8 cellular contexts compared by ENCODE assay signal in genomic region chr1:34985063-34985770, GRCh38.
DNase-seq lines count a peak whose midpoint lies in the region; ATAC-seq lines count a peak whose summit lies in the region.

Gene TMEM35B (minus strand): TSS chr1:34985347. CDS start chr1:34985305, 42 bp downstream.

- H3K36me3 Mint-ChIP-seq in memory B cell: peaks cover 9% of the 10 kb centered on the region

- no peaks in the 10 kb centered on the region for H3K27me3 Mint-ChIP-seq in memory B cell

- H3K27me3 ChIP-seq in effector memory CD4-positive, alpha-beta T cell (replicated peaks; ENCODE audit: control insufficient read depth, insufficient read depth, low read length, poor library complexity, severe bottlenecking): no peaks in the 10 kb centered on the region

- peak within 1 kb of the TSS; percentile 92 for H3K27ac Mint-ChIP-seq in memory B cell

- no peaks in the 10 kb centered on the region for H3K9me3 ChIP-seq in effector memory CD4-positive, alpha-beta T cell (ENCODE audit: control insufficient read depth, low read length)

- no peaks in the 10 kb centered on the region for H3K9me3 Mint-ChIP-seq in memory B cell

- H3K4me1 Mint-ChIP-seq in memory B cell: peaks cover 26% of the 10 kb centered on the region

- H3K4me3 Mint-ChIP-seq in memory B cell: peak within 1 kb of the TSS; percentile 96

- H3K4me1 ChIP-seq in effector memory CD4-positive, alpha-beta T cell (ENCODE audit: control insufficient read depth, insufficient read depth, low read length, poor library complexity, severe bottlenecking): peaks cover 18% of the 10 kb centered on the region

- H3K36me3 ChIP-seq in effector memory CD4-positive, alpha-beta T cell (ENCODE audit: control insufficient read depth, insufficient read depth, low read length): peaks cover 5% of the 10 kb centered on the region

- DNase-seq in NK-92 treated with Interleukin-12 subunit alpha and Interleukin-12 subunit beta, amount 100 ng/mL, for 24 hours (lab: John Stamatoyannopoulos, UW): peak; percentile 54
- DNase-seq in NK-92 (lab: John Stamatoyannopoulos, UW; ENCODE audit: unreplicated experiment) (no peak), NCI-H345 (lab: John Stamatoyannopoulos, UW) (peak; percentile 65), memory B cell (ENCODE audit: low spot score in 2 of 2) (peak; percentile 69 to 74)
- peak; percentile 92 for DNase-seq in activated CD8-positive, alpha-beta memory T cell treated with anti-CD3 and anti-CD28 coated beads for 24 hours
- peak; percentile 45 to 63 (median 61) for DNase-seq in effector memory CD4-positive, alpha-beta T cell
- DNase-seq in stimulated activated CD8-positive, alpha-beta memory T cell treated with anti-CD3 and anti-CD28 coated beads, Interleukin-12 subunit alpha, Interleukin-12 subunit beta, amount 100 ng/mL, for 1 hour (ENCODE audit: low read depth): peak; percentile 59

- peak within 1 kb of the TSS; percentile 93 for H3K4me3 ChIP-seq in effector memory CD4-positive, alpha-beta T cell (ENCODE audit: insufficient read depth, low read depth, low read length, poor library complexity, severe bottlenecking)

- ATAC-seq in HG02938 (IDR thresholded peaks at IDR 0.05; ENCODE audit: unreplicated experiment) (peak; percentile 68), memory B cell (ENCODE audit: low read depth) (peak; percentile 93)

- peak within 1 kb of the TSS; percentile 81 for H3K27ac ChIP-seq in effector memory CD4-positive, alpha-beta T cell (ENCODE audit: insufficient read depth, low read length, poor library complexity, severe bottlenecking)
